36 cellular contexts compared by ENCODE assay signal in genomic region chr9:7242126-7242525, GRCh38.
"Had no signal": no experiment of that assay in that cellular context is flagged by ENCODE, and none has a peak within 500 bp of the region (broad histone marks: within the 10 kb centered on the region; RNA-seq: fewer than 3 reads in every experiment).

No MANE protein-coding gene starts in this region.

- H3K4me1 ChIP-seq: ascending aorta had no signal

- H3K27me3 ChIP-seq: ascending aorta, cardiac muscle cell had no signal

- H3K27ac Mint-ChIP-seq: activated B cell treated with CpG ODN at 0.5 μM for 24 hours; activated CD4-positive, alpha-beta memory T cell treated with anti-CD3 and anti-CD28 coated beads, Interleukin-2, amount 10 ng/mL, durations not matched to agents 7 days and 5 days; activated CD4-positive, alpha-beta T cell treated with anti-CD3 and anti-CD28 coated beads for 36 hours; activated CD4-positive, alpha-beta T cell treated with anti-CD3 and anti-CD28 coated beads, Interleukin-2, amount 10 ng/mL, durations not matched to agents 7 days and 5 days; activated CD8-positive, alpha-beta memory T cell treated with anti-CD3 and anti-CD28 coated beads, Interleukin-2, amount 10 ng/mL, durations not matched to agents 7 days and 5 days; activated CD8-positive, alpha-beta T cell treated with anti-CD3 and anti-CD28 coated beads, Interleukin-2, amount 10 ng/mL, durations not matched to agents 7 days and 5 days; activated naive CD4-positive, alpha-beta T cell treated with anti-CD3 and anti-CD28 coated beads, Interleukin-2, amount 10 ng/mL, durations not matched to agents 7 days and 5 days; activated naive CD4-positive, alpha-beta T cell treated with anti-CD3 and anti-CD28 coated beads, Interleukin-2, amount 50 U/mL, for 24 hours; activated naive CD8-positive, alpha-beta T cell; activated naive CD8-positive, alpha-beta T cell treated with anti-CD3 and anti-CD28 coated beads, Interleukin-2, amount 10 ng/mL, durations not matched to agents 7 days and 5 days; activated naive CD8-positive, alpha-beta T cell treated with anti-CD3 and anti-CD28 coated beads, Interleukin-2, amount 50 U/mL, for 24 hours; activated T-cell treated with anti-CD3 and anti-CD28 coated beads, Interleukin-2, amount 50 U/mL, for 24 hours; activated T-helper 2 cell treated with anti-CD3 and anti-CD28 coated beads, Interferon-gamma antibody, Interleukin-2, Interleukin-4, amounts not matched to agents 10 μg/mL and 5 μg/mL and 100 μg/mL, durations not matched to agents 14 hours and 24 hours and 36 hours; brain; T-helper 1 cell treated with Interleukin-12 subunit alpha and Interleukin-12 subunit beta and Interleukin-4 antibody, amounts not matched to agents 30 μg/mL and 1 μg/mL, for 36 hours; T-helper 2 cell treated with Interferon-gamma antibody and Interleukin-4, amounts not matched to agents 5 μg/mL and 100 μg/mL, for 36 hours had no signal

- H3K27me3 Mint-ChIP-seq: activated B cell treated with CpG ODN at 0.5 μM for 24 hours; activated CD4-positive, alpha-beta T cell treated with anti-CD3 and anti-CD28 coated beads for 36 hours; activated naive CD8-positive, alpha-beta T cell; activated T-cell treated with anti-CD3 and anti-CD28 coated beads, Interleukin-2, amount 50 U/mL, for 24 hours; brain had no signal

- ATAC-seq: activated CD4-positive, alpha-beta T cell treated with anti-CD3 and anti-CD28 coated beads for 36 hours; activated CD8-positive, alpha-beta memory T cell treated with anti-CD3 and anti-CD28 coated beads, Interleukin-2, amount 10 ng/mL, durations not matched to agents 7 days and 5 days; activated CD8-positive, alpha-beta T cell treated with anti-CD3 and anti-CD28 coated beads, Interleukin-2, amount 10 ng/mL, durations not matched to agents 7 days and 5 days; activated naive CD8-positive, alpha-beta T cell treated with anti-CD3 and anti-CD28 coated beads, Interleukin-2, amount 50 U/mL, for 24 hours had no signal

- H3K9me3 ChIP-seq: ascending aorta had no signal

- H3K27ac ChIP-seq: ascending aorta, cardiac muscle cell, VCaP had no signal

- H3K4me3 ChIP-seq: ascending aorta, cardiac muscle cell had no signal

- H3K36me3 Mint-ChIP-seq: activated CD8-positive, alpha-beta memory T cell treated with anti-CD3 and anti-CD28 coated beads, Interleukin-2, amount 10 ng/mL, durations not matched to agents 7 days and 5 days; activated naive CD4-positive, alpha-beta T cell treated with anti-CD3 and anti-CD28 coated beads, Interleukin-2, amount 50 U/mL, for 24 hours; activated naive CD8-positive, alpha-beta T cell; activated naive CD8-positive, alpha-beta T cell treated with anti-CD3 and anti-CD28 coated beads, Interleukin-2, amount 10 ng/mL, durations not matched to agents 7 days and 5 days; brain had no signal

- H3K4me1 Mint-ChIP-seq: activated B cell treated with CpG ODN at 0.5 μM for 24 hours; activated CD4-positive, alpha-beta T cell treated with anti-CD3 and anti-CD28 coated beads for 36 hours; activated naive CD4-positive, alpha-beta T cell treated with anti-CD3 and anti-CD28 coated beads, Interleukin-2, amount 50 U/mL, for 24 hours; brain; central memory CD8-positive, alpha-beta T cell had no signal

- H3K9me3 Mint-ChIP-seq: activated naive CD4-positive, alpha-beta T cell treated with anti-CD3 and anti-CD28 coated beads, Interleukin-2, amount 10 ng/mL, durations not matched to agents 7 days and 5 days; activated naive CD4-positive, alpha-beta T cell treated with anti-CD3 and anti-CD28 coated beads, Interleukin-2, amount 50 U/mL, for 24 hours; activated naive CD8-positive, alpha-beta T cell treated with anti-CD3 and anti-CD28 coated beads, Interleukin-2, amount 50 U/mL, for 24 hours; activated T-cell treated with anti-CD3 and anti-CD28 coated beads, Interleukin-2, amount 50 U/mL, for 24 hours; activated T-helper 2 cell treated with anti-CD3 and anti-CD28 coated beads, Interferon-gamma antibody, Interleukin-2, Interleukin-4, amounts not matched to agents 10 μg/mL and 5 μg/mL and 100 μg/mL, durations not matched to agents 14 hours and 24 hours and 36 hours; central memory CD8-positive, alpha-beta T cell had no signal

- H3K4me3 Mint-ChIP-seq: activated B cell treated with CpG ODN at 0.5 μM for 24 hours; activated CD4-positive, alpha-beta memory T cell treated with anti-CD3 and anti-CD28 coated beads, Interleukin-2, amount 10 ng/mL, durations not matched to agents 7 days and 5 days; activated CD4-positive, alpha-beta T cell treated with anti-CD3 and anti-CD28 coated beads for 36 hours; activated CD4-positive, alpha-beta T cell treated with anti-CD3 and anti-CD28 coated beads, Interleukin-2, amount 10 ng/mL, durations not matched to agents 7 days and 5 days; activated CD8-positive, alpha-beta memory T cell treated with anti-CD3 and anti-CD28 coated beads, Interleukin-2, amount 10 ng/mL, durations not matched to agents 7 days and 5 days; activated CD8-positive, alpha-beta T cell treated with anti-CD3 and anti-CD28 coated beads, Interleukin-2, amount 10 ng/mL, durations not matched to agents 7 days and 5 days; activated naive CD4-positive, alpha-beta T cell treated with anti-CD3 and anti-CD28 coated beads, Interleukin-2, amount 10 ng/mL, durations not matched to agents 7 days and 5 days; activated naive CD4-positive, alpha-beta T cell treated with anti-CD3 and anti-CD28 coated beads, Interleukin-2, amount 50 U/mL, for 24 hours; activated naive CD8-positive, alpha-beta T cell; activated naive CD8-positive, alpha-beta T cell treated with anti-CD3 and anti-CD28 coated beads, Interleukin-2, amount 10 ng/mL, durations not matched to agents 7 days and 5 days; activated naive CD8-positive, alpha-beta T cell treated with anti-CD3 and anti-CD28 coated beads, Interleukin-2, amount 50 U/mL, for 24 hours; activated T-cell treated with anti-CD3 and anti-CD28 coated beads, Interleukin-2, amount 50 U/mL, for 24 hours; brain; central memory CD8-positive, alpha-beta T cell; T-helper 1 cell treated with Interleukin-12 subunit alpha and Interleukin-12 subunit beta and Interleukin-4 antibody, amounts not matched to agents 30 μg/mL and 1 μg/mL, for 36 hours; T-helper 2 cell treated with Interferon-gamma antibody and Interleukin-4, amounts not matched to agents 5 μg/mL and 100 μg/mL, for 36 hours had no signal

- H3K36me3 ChIP-seq: ascending aorta, cardiac muscle cell had no signal

- DNase-seq: activated B cell treated with CpG ODN at 0.5 μM for 24 hours; activated CD4-positive, alpha-beta memory T cell treated with anti-CD3 and anti-CD28 coated beads, Interleukin-2, amount 10 ng/mL, durations not matched to agents 7 days and 5 days; activated CD4-positive, alpha-beta T cell treated with anti-CD3 and anti-CD28 coated beads for 1 hour; activated CD4-positive, alpha-beta T cell treated with anti-CD3 and anti-CD28 coated beads for 36 hours; activated CD4-positive, alpha-beta T cell treated with anti-CD3 and anti-CD28 coated beads for 48 hours; activated CD4-positive, alpha-beta T cell treated with anti-CD3 and anti-CD28 coated beads, Interleukin-2, amount 10 ng/mL, durations not matched to agents 7 days and 5 days; activated CD4-positive, alpha-beta T cell treated with anti-CD3 and anti-CD28 coated beads, Interleukin-2, amount 50 U/mL, for 48 hours; activated CD8-positive, alpha-beta memory T cell treated with anti-CD3 and anti-CD28 coated beads for 24 hours; activated CD8-positive, alpha-beta memory T cell treated with anti-CD3 and anti-CD28 coated beads, Interleukin-2, amount 10 ng/mL, durations not matched to agents 7 days and 5 days; activated CD8-positive, alpha-beta memory T cell treated with anti-CD3 and anti-CD28 coated beads, Interleukin-2, amount 50 U/mL, for 48 hours; activated CD8-positive, alpha-beta T cell treated with anti-CD3 and anti-CD28 coated beads, Interleukin-2, amount 10 ng/mL, durations not matched to agents 7 days and 5 days; activated effector memory CD4-positive, alpha-beta T cell treated with Interleukin-2 at 50 U/mL for 16 hours; activated gamma-delta T cell; activated naive CD4-positive, alpha-beta T cell treated with anti-CD3 and anti-CD28 coated beads, Interleukin-2, amount 10 ng/mL, durations not matched to agents 7 days and 5 days; activated naive CD4-positive, alpha-beta T cell treated with Interleukin-2 at 50 U/mL for 16 hours; activated naive CD8-positive, alpha-beta T cell treated with anti-CD3 and anti-CD28 coated beads, Interleukin-2, amount 10 ng/mL, durations not matched to agents 7 days and 5 days; activated naive CD8-positive, alpha-beta T cell treated with anti-CD3 and anti-CD28 coated beads, Interleukin-2, amount 50 U/mL, for 24 hours; activated T-cell treated with anti-CD3 and anti-CD28 coated beads, Interleukin-2, amount 50 U/mL, for 24 hours; activated T-cell treated with anti-CD3 and anti-CD28 coated beads, Interleukin-2, amount 50 U/mL, for 48 hours; amygdala; anterior cingulate cortex; caudate nucleus; cerebellar nuclear complex; T-helper 1 cell; T-helper 2 cell; T-helper 9 cell had no signal
